1 cellular context compared by ENCODE assay signal in the genomic region with DNA sequence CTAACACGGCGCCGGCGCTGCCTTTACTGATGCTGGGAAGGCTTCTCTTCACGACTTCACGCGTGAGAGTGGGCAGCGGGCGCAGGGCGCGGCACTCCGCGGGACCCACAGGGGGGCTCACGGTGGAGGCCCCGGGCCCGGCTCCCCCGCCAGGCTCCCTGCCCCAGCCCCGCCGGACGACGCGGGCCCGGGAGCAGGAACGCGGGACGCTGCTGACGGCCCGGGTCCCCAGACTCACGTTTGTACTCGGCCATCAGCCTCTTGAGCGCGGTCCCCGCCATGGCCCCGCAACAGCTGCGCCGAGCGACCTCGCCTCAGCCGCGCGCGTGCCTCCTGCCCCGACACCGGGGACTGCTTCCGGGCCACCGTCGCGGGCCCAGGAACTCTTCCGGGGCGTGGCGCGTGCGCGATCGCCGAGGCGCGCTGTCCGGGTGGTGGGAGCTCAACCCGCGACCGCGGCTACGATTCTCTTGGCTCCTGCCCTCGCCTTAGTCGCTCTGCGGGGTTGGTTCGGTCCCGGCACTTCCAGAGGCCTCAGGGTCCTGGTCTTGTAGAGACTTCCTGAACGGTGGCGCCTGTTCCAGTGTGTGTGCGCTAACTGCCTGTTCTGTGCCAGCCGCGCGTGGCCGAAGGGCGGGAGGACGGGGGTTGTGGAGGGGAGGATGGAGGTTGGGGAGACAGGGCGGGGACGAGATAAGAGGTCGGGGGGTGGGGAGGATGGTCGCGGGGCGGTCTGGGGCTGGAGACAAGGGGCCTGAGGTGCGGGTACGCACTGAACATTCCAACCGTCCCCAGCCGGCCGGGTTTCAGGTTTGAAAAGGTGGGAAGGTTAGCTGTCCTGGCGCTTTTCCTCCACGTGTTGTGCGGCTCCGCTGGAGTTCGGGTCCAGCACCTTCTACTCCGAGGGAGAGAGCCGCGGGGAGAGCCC.
TF ChIP-seq lines count a peak whose summit lies in the region.

A gene with protein sequence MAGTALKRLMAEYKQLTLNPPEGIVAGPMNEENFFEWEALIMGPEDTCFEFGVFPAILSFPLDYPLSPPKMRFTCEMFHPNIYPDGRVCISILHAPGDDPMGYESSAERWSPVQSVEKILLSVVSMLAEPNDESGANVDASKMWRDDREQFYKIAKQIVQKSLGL (minus strand): TSS at position 353 of the 928 bp plus-strand sequence. CDS start 72 bp downstream, at position 281.

TF ChIP-seq in HepG2, 621 proteins besides CTCF, POLR2A, EP300 and RAD21 (continued from another document and continues in another):
- TF ChIP-seq ZNF232 (CRISPR knock-in tag; IDR thresholded peaks at IDR 0.05; ENCODE audit: borderline replicate concordance), result peak; percentile 56; the same call in 1 of the 2 replicates
- TF ChIP-seq ZSCAN31 (CRISPR knock-in tag; IDR thresholded peaks at IDR 0.05; ENCODE audit: low read depth), result peak; percentile 82
- peak; percentile 91 for TF ChIP-seq ZNF607 (CRISPR knock-in tag; IDR thresholded peaks at IDR 0.05; ENCODE audit: borderline replicate concordance)
- peak; percentile 65; the same call in 1 of the 2 replicates for TF ChIP-seq NAIF1 (CRISPR knock-in tag; IDR thresholded peaks at IDR 0.05; ENCODE audit: borderline replicate concordance)
- TF ChIP-seq, protein P1, sequence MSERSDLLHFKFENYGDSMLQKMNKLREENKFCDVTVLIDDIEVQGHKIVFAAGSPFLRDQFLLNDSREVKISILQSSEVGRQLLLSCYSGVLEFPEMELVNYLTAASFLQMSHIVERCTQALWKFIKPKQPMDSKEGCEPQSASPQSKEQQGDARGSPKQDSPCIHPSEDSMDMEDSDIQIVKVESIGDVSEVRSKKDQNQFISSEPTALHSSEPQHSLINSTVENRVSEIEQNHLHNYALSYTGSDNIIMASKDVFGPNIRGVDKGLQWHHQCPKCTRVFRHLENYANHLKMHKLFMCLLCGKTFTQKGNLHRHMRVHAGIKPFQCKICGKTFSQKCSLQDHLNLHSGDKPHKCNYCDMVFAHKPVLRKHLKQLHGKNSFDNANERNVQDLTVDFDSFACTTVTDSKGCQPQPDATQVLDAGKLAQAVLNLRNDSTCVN (CRISPR knock-in tag; IDR thresholded peaks at IDR 0.05; ENCODE audit: borderline replicate concordance), result peak; percentile 71; the same call in 1 of the 2 replicates
- peak; percentile 88; the same call in 1 of the 2 replicates for TF ChIP-seq ZNF788 (CRISPR knock-in tag; IDR thresholded peaks at IDR 0.05; ENCODE audit: borderline replicate concordance)
- TF ChIP-seq, protein P2, sequence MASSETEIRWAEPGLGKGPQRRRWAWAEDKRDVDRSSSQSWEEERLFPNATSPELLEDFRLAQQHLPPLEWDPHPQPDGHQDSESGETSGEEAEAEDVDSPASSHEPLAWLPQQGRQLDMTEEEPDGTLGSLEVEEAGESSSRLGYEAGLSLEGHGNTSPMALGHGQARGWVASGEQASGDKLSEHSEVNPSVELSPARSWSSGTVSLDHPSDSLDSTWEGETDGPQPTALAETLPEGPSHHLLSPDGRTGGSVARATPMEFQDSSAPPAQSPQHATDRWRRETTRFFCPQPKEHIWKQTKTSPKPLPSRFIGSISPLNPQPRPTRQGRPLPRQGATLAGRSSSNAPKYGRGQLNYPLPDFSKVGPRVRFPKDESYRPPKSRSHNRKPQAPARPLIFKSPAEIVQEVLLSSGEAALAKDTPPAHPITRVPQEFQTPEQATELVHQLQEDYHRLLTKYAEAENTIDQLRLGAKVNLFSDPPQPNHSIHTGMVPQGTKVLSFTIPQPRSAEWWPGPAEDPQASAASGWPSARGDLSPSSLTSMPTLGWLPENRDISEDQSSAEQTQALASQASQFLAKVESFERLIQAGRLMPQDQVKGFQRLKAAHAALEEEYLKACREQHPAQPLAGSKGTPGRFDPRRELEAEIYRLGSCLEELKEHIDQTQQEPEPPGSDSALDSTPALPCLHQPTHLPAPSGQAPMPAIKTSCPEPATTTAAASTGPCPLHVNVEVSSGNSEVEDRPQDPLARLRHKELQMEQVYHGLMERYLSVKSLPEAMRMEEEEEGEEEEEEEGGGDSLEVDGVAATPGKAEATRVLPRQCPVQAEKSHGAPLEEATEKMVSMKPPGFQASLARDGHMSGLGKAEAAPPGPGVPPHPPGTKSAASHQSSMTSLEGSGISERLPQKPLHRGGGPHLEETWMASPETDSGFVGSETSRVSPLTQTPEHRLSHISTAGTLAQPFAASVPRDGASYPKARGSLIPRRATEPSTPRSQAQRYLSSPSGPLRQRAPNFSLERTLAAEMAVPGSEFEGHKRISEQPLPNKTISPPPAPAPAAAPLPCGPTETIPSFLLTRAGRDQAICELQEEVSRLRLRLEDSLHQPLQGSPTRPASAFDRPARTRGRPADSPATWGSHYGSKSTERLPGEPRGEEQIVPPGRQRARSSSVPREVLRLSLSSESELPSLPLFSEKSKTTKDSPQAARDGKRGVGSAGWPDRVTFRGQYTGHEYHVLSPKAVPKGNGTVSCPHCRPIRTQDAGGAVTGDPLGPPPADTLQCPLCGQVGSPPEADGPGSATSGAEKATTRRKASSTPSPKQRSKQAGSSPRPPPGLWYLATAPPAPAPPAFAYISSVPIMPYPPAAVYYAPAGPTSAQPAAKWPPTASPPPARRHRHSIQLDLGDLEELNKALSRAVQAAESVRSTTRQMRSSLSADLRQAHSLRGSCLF (CRISPR knock-in tag; IDR thresholded peaks at IDR 0.05; ENCODE audit: borderline replicate concordance), result no peak
- TF ChIP-seq, protein P3, sequence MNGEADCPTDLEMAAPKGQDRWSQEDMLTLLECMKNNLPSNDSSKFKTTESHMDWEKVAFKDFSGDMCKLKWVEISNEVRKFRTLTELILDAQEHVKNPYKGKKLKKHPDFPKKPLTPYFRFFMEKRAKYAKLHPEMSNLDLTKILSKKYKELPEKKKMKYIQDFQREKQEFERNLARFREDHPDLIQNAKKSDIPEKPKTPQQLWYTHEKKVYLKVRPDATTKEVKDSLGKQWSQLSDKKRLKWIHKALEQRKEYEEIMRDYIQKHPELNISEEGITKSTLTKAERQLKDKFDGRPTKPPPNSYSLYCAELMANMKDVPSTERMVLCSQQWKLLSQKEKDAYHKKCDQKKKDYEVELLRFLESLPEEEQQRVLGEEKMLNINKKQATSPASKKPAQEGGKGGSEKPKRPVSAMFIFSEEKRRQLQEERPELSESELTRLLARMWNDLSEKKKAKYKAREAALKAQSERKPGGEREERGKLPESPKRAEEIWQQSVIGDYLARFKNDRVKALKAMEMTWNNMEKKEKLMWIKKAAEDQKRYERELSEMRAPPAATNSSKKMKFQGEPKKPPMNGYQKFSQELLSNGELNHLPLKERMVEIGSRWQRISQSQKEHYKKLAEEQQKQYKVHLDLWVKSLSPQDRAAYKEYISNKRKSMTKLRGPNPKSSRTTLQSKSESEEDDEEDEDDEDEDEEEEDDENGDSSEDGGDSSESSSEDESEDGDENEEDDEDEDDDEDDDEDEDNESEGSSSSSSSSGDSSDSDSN (CRISPR knock-in tag; IDR thresholded peaks at IDR 0.05), result peak; percentile 31
- no peak for TF ChIP-seq NR1H2 (CRISPR knock-in tag; IDR thresholded peaks at IDR 0.05; ENCODE audit: borderline replicate concordance, low read depth)
- no peak for TF ChIP-seq NPAS2 (CRISPR knock-in tag; IDR thresholded peaks at IDR 0.05; ENCODE audit: borderline replicate concordance)
- TF ChIP-seq TBL1XR1 (IDR thresholded peaks at IDR 0.05; ENCODE audit: borderline replicate concordance, low read length, partially characterized antibody), result no peak
- TF ChIP-seq, protein P4, sequence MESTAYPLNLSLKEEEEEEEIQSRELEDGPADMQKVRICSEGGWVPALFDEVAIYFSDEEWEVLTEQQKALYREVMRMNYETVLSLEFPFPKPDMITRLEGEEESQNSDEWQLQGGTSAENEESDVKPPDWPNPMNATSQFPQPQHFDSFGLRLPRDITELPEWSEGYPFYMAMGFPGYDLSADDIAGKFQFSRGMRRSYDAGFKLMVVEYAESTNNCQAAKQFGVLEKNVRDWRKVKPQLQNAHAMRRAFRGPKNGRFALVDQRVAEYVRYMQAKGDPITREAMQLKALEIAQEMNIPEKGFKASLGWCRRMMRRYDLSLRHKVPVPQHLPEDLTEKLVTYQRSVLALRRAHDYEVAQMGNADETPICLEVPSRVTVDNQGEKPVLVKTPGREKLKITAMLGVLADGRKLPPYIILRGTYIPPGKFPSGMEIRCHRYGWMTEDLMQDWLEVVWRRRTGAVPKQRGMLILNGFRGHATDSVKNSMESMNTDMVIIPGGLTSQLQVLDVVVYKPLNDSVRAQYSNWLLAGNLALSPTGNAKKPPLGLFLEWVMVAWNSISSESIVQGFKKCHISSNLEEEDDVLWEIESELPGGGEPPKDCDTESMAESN (CRISPR knock-in tag; conservative IDR thresholded peaks at IDR 0.05), result peak; percentile 82; the same call in 1 of the 2 replicates
- TF ChIP-seq, protein P5, sequence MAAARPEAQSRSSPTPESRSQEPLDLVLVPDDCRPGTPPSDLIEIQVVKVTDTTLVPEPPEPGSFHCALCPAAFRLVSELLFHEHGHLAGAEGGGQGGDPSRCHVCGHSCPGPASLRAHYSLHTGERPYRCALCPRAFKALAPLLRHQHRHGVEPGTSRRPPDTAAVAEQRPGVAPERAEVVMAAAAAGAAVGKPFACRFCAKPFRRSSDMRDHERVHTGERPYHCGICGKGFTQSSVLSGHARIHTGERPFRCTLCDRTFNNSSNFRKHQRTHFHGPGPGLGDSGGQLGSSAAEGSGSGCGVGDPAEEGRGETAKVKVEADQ (CRISPR knock-in tag; IDR thresholded peaks at IDR 0.05; ENCODE audit: borderline replicate concordance), result peak; percentile 91; the same call in 1 of the 2 replicates
- TF ChIP-seq ZZZ3 (CRISPR knock-in tag; IDR thresholded peaks at IDR 0.05; ENCODE audit: borderline replicate concordance), result no peak
- TF ChIP-seq, protein P6, sequence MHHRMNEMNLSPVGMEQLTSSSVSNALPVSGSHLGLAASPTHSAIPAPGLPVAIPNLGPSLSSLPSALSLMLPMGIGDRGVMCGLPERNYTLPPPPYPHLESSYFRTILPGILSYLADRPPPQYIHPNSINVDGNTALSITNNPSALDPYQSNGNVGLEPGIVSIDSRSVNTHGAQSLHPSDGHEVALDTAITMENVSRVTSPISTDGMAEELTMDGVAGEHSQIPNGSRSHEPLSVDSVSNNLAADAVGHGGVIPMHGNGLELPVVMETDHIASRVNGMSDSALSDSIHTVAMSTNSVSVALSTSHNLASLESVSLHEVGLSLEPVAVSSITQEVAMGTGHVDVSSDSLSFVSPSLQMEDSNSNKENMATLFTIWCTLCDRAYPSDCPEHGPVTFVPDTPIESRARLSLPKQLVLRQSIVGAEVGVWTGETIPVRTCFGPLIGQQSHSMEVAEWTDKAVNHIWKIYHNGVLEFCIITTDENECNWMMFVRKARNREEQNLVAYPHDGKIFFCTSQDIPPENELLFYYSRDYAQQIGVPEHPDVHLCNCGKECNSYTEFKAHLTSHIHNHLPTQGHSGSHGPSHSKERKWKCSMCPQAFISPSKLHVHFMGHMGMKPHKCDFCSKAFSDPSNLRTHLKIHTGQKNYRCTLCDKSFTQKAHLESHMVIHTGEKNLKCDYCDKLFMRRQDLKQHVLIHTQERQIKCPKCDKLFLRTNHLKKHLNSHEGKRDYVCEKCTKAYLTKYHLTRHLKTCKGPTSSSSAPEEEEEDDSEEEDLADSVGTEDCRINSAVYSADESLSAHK (CRISPR knock-in tag; IDR thresholded peaks at IDR 0.05; ENCODE audit: borderline replicate concordance), result 0 out of 2 replicates have a peak, but pooled peaks have one; percentile 83
- TF ChIP-seq KLF11 (CRISPR knock-in tag; IDR thresholded peaks at IDR 0.05), result no peak
- peak; percentile 80 for TF ChIP-seq HOXA3 (CRISPR knock-in tag; IDR thresholded peaks at IDR 0.05)
- TF ChIP-seq ARNT2 (CRISPR knock-in tag; IDR thresholded peaks at IDR 0.05; ENCODE audit: low read depth), result peak; percentile 55; the same call in 1 of the 2 replicates
- TF ChIP-seq, protein P7, sequence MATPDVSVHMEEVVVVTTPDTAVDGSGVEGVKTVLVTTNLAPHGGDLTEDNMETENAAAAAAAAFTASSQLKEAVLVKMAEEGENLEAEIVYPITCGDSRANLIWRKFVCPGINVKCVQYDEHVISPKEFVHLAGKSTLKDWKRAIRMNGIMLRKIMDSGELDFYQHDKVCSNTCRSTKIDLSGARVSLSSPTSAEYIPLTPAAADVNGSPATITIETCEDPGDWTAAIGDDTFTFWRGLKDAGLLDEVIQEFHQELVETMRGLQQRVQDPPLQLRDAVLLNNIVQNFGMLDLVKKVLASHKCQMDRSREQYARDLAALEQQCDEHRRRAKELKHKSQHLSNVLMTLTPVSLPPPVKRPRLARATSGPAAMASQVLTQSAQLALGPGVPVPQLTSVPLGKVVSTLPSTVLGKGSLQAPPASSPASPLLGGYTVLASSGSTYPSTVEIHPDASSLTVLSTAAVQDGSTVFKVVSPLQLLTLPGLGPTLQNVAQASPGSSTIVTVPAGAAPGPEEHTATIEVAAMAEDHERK (CRISPR knock-in tag; IDR thresholded peaks at IDR 0.05; ENCODE audit: low read depth), result no peak
- TF ChIP-seq, protein P8, sequence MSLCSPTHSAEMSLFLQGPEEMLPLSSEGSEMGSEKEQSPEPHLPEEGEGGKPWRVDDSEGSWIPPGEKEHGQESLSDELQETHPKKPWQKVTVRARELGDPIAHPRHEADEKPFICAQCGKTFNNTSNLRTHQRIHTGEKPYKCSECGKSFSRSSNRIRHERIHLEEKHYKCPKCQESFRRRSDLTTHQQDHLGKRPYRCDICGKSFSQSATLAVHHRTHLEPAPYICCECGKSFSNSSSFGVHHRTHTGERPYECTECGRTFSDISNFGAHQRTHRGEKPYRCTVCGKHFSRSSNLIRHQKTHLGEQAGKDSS (CRISPR knock-in tag; IDR thresholded peaks at IDR 0.05; ENCODE audit: borderline replicate concordance, low read depth), result no peak
- 0 out of 2 replicates have a peak, but pooled peaks have one; percentile 35 for TF ChIP-seq PCBP1 (IDR thresholded peaks at IDR 0.05; ENCODE audit: borderline replicate concordance, low read depth, low read length)
- TF ChIP-seq, protein P9, sequence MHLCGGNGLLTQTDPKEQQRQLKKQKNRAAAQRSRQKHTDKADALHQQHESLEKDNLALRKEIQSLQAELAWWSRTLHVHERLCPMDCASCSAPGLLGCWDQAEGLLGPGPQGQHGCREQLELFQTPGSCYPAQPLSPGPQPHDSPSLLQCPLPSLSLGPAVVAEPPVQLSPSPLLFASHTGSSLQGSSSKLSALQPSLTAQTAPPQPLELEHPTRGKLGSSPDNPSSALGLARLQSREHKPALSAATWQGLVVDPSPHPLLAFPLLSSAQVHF (CRISPR knock-in tag; IDR thresholded peaks at IDR 0.05), result peak; percentile 35; the same call in 1 of the 2 replicates
- no peak for TF ChIP-seq ZSCAN29 (CRISPR knock-in tag; conservative IDR thresholded peaks at IDR 0.05)
- no peak for TF ChIP-seq HMG20A (CRISPR knock-in tag; IDR thresholded peaks at IDR 0.05; ENCODE audit: borderline replicate concordance)
- TF ChIP-seq, protein P10, sequence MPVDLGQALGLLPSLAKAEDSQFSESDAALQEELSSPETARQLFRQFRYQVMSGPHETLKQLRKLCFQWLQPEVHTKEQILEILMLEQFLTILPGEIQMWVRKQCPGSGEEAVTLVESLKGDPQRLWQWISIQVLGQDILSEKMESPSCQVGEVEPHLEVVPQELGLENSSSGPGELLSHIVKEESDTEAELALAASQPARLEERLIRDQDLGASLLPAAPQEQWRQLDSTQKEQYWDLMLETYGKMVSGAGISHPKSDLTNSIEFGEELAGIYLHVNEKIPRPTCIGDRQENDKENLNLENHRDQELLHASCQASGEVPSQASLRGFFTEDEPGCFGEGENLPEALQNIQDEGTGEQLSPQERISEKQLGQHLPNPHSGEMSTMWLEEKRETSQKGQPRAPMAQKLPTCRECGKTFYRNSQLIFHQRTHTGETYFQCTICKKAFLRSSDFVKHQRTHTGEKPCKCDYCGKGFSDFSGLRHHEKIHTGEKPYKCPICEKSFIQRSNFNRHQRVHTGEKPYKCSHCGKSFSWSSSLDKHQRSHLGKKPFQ (CRISPR knock-in tag; IDR thresholded peaks at IDR 0.05; ENCODE audit: insufficient replicate concordance), result peak; percentile 15
- TF ChIP-seq, protein P11, sequence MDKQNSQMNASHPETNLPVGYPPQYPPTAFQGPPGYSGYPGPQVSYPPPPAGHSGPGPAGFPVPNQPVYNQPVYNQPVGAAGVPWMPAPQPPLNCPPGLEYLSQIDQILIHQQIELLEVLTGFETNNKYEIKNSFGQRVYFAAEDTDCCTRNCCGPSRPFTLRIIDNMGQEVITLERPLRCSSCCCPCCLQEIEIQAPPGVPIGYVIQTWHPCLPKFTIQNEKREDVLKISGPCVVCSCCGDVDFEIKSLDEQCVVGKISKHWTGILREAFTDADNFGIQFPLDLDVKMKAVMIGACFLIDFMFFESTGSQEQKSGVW (CRISPR knock-in tag; IDR thresholded peaks at IDR 0.05; ENCODE audit: borderline replicate concordance), result no peak
